In the genomic region with DNA sequence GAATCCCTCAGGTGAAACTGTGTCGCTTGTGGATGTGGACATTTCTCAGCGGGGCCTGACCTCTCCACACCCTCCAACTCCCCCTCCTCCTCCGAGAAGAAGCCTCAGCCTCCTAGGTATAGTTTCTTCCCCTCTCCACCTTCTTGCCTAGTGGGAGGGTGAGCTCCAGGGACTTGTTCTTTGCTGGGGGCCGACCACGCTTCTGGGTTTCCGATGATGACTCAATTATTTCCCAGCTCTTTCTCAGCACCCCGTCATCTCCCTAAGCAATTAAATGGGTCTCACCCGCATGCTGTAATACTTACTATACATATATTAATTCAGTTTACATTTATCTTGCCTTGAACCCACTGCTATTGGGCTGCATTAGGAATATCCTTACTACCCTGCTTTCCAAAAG, we compare ENCODE assay signal across 32 cellular contexts. TPM values are rescaled to one million over a fixed set of nuclear protein-coding genes. Genes with fewer than 3 reads are reported as not detected.
"Had no signal": no experiment of that assay in that cellular context is flagged by ENCODE, and none has a peak within 500 bp of the region (broad histone marks: within the 10 kb centered on the region; RNA-seq: fewer than 3 reads in every experiment).

No MANE protein-coding gene starts in this region.

- H3K27ac Mint-ChIP-seq: activated CD4-positive, alpha-beta T cell treated with anti-CD3 and anti-CD28 coated beads, Interleukin-2, amount 10 ng/mL, durations not matched to agents 7 days and 5 days; activated CD8-positive, alpha-beta T cell treated with anti-CD3 and anti-CD28 coated beads for 36 hours; activated naive CD4-positive, alpha-beta T cell treated with anti-CD3 and anti-CD28 coated beads for 36 hours; activated naive CD4-positive, alpha-beta T cell treated with anti-CD3 and anti-CD28 coated beads, Interleukin-2, amount 50 U/mL, for 24 hours; activated naive CD8-positive, alpha-beta T cell treated with anti-CD3 and anti-CD28 coated beads for 36 hours; activated naive CD8-positive, alpha-beta T cell treated with anti-CD3 and anti-CD28 coated beads, Interleukin-2, amount 50 U/mL, for 24 hours; activated T-helper 1 cell treated with anti-CD3 and anti-CD28 coated beads, Interleukin-12 subunit alpha, Interleukin-12 subunit beta, Interleukin-2, Interleukin-4 antibody, amounts not matched to agents 30 ng/mL and 10 ng/mL and 1 ng/mL, durations not matched to agents 14 hours and 24 hours and 36 hours; activated T-helper 2 cell treated with anti-CD3 and anti-CD28 coated beads, Interferon-gamma antibody, Interleukin-2, Interleukin-4, amounts not matched to agents 10 μg/mL and 5 μg/mL and 100 μg/mL, durations not matched to agents 14 hours and 24 hours and 36 hours; effector memory CD8-positive, alpha-beta T cell; T-helper 1 cell treated with Interleukin-12 subunit alpha and Interleukin-12 subunit beta and Interleukin-4 antibody, amounts not matched to agents 30 μg/mL and 1 μg/mL, for 36 hours had no signal

- DNase-seq: activated CD4-positive, alpha-beta T cell treated with anti-CD3 and anti-CD28 coated beads for 1 hour; activated CD4-positive, alpha-beta T cell treated with anti-CD3 and anti-CD28 coated beads for 4 hours; activated CD4-positive, alpha-beta T cell treated with anti-CD3 and anti-CD28 coated beads, Interleukin-2, amount 10 ng/mL, durations not matched to agents 7 days and 5 days; activated CD4-positive, alpha-beta T cell treated with anti-CD3 and anti-CD28 coated beads, Interleukin-2, amount 50 U/mL, for 4 hours; activated CD8-positive, alpha-beta memory T cell treated with anti-CD3 and anti-CD28 coated beads for 24 hours; activated CD8-positive, alpha-beta T cell treated with anti-CD3 and anti-CD28 coated beads for 36 hours; activated effector memory CD4-positive, alpha-beta T cell treated with anti-CD3 and anti-CD28 coated beads, Interleukin-2, amount 50 U/mL, for 16 hours; activated naive CD4-positive, alpha-beta T cell treated with anti-CD3 and anti-CD28 coated beads for 36 hours; activated naive CD8-positive, alpha-beta T cell treated with anti-CD3 and anti-CD28 coated beads for 36 hours; activated naive CD8-positive, alpha-beta T cell treated with anti-CD3 and anti-CD28 coated beads, Interleukin-2, amount 50 U/mL, for 24 hours; activated T-cell treated with anti-CD3 and anti-CD28 coated beads, Interleukin-2, amount 50 U/mL, for 1 hour; activated T-cell treated with anti-CD3 and anti-CD28 coated beads, Interleukin-2, amount 50 U/mL, for 48 hours; adrenal gland; amygdala; aorta; body of pancreas; cortex of kidney; dermis blood vessel endothelial cell; effector CD4-positive, alpha-beta T cell; effector memory CD8-positive, alpha-beta T cell; erythroblast; foreskin melanocyte; T-helper 9 cell had no signal

- H3K4me1 Mint-ChIP-seq: activated naive CD8-positive, alpha-beta T cell treated with anti-CD3 and anti-CD28 coated beads for 36 hours; activated naive CD8-positive, alpha-beta T cell treated with anti-CD3 and anti-CD28 coated beads, Interleukin-2, amount 50 U/mL, for 24 hours had no signal

- H3K27ac ChIP-seq: adrenal gland, body of pancreas, esophagus muscularis mucosa, gastroesophageal sphincter had no signal

- H3K27me3 Mint-ChIP-seq: activated CD4-positive, alpha-beta T cell treated with anti-CD3 and anti-CD28 coated beads, Interleukin-2, amount 10 ng/mL, durations not matched to agents 7 days and 5 days; activated CD8-positive, alpha-beta T cell treated with anti-CD3 and anti-CD28 coated beads for 36 hours; activated naive CD4-positive, alpha-beta T cell treated with anti-CD3 and anti-CD28 coated beads, Interleukin-2, amount 50 U/mL, for 24 hours; activated naive CD8-positive, alpha-beta T cell treated with anti-CD3 and anti-CD28 coated beads for 36 hours; activated naive CD8-positive, alpha-beta T cell treated with anti-CD3 and anti-CD28 coated beads, Interleukin-2, amount 50 U/mL, for 24 hours; effector memory CD8-positive, alpha-beta T cell had no signal

- H3K9me3 Mint-ChIP-seq: activated CD4-positive, alpha-beta T cell treated with anti-CD3 and anti-CD28 coated beads, Interleukin-2, amount 10 ng/mL, durations not matched to agents 7 days and 5 days; activated CD8-positive, alpha-beta T cell treated with anti-CD3 and anti-CD28 coated beads for 36 hours; activated naive CD4-positive, alpha-beta T cell treated with anti-CD3 and anti-CD28 coated beads for 36 hours; activated naive CD4-positive, alpha-beta T cell treated with anti-CD3 and anti-CD28 coated beads, Interleukin-2, amount 50 U/mL, for 24 hours; activated naive CD8-positive, alpha-beta T cell treated with anti-CD3 and anti-CD28 coated beads for 36 hours; activated naive CD8-positive, alpha-beta T cell treated with anti-CD3 and anti-CD28 coated beads, Interleukin-2, amount 50 U/mL, for 24 hours; activated T-helper 1 cell treated with anti-CD3 and anti-CD28 coated beads, Interleukin-12 subunit alpha, Interleukin-12 subunit beta, Interleukin-2, Interleukin-4 antibody, amounts not matched to agents 30 ng/mL and 10 ng/mL and 1 ng/mL, durations not matched to agents 14 hours and 24 hours and 36 hours; activated T-helper 2 cell treated with anti-CD3 and anti-CD28 coated beads, Interferon-gamma antibody, Interleukin-2, Interleukin-4, amounts not matched to agents 10 μg/mL and 5 μg/mL and 100 μg/mL, durations not matched to agents 14 hours and 24 hours and 36 hours; effector memory CD8-positive, alpha-beta T cell; T-helper 1 cell treated with Interleukin-12 subunit alpha and Interleukin-12 subunit beta and Interleukin-4 antibody, amounts not matched to agents 30 μg/mL and 1 μg/mL, for 36 hours had no signal

- H3K4me1 ChIP-seq: body of pancreas had no signal

- ATAC-seq: activated CD8-positive, alpha-beta T cell treated with anti-CD3 and anti-CD28 coated beads for 36 hours; activated naive CD8-positive, alpha-beta T cell treated with anti-CD3 and anti-CD28 coated beads, Interleukin-2, amount 50 U/mL, for 24 hours; body of pancreas; effector memory CD8-positive, alpha-beta T cell; gastroesophageal sphincter had no signal

- H3K9me3 ChIP-seq: adrenal gland, body of pancreas, esophagus muscularis mucosa, gastroesophageal sphincter had no signal

- H3K27me3 ChIP-seq: adrenal gland, body of pancreas, esophagus muscularis mucosa, gastroesophageal sphincter had no signal

- H3K4me3 ChIP-seq: adrenal gland, body of pancreas, esophagus muscularis mucosa, gastroesophageal sphincter had no signal

- H3K4me3 Mint-ChIP-seq: activated CD4-positive, alpha-beta T cell treated with anti-CD3 and anti-CD28 coated beads, Interleukin-2, amount 10 ng/mL, durations not matched to agents 7 days and 5 days; activated CD8-positive, alpha-beta T cell treated with anti-CD3 and anti-CD28 coated beads for 36 hours; activated naive CD4-positive, alpha-beta T cell treated with anti-CD3 and anti-CD28 coated beads for 36 hours; activated naive CD4-positive, alpha-beta T cell treated with anti-CD3 and anti-CD28 coated beads, Interleukin-2, amount 50 U/mL, for 24 hours; activated naive CD8-positive, alpha-beta T cell treated with anti-CD3 and anti-CD28 coated beads for 36 hours; activated naive CD8-positive, alpha-beta T cell treated with anti-CD3 and anti-CD28 coated beads, Interleukin-2, amount 50 U/mL, for 24 hours; activated T-helper 1 cell treated with anti-CD3 and anti-CD28 coated beads, Interleukin-12 subunit alpha, Interleukin-12 subunit beta, Interleukin-2, Interleukin-4 antibody, amounts not matched to agents 30 ng/mL and 10 ng/mL and 1 ng/mL, durations not matched to agents 14 hours and 24 hours and 36 hours; effector memory CD8-positive, alpha-beta T cell; T-helper 1 cell treated with Interleukin-12 subunit alpha and Interleukin-12 subunit beta and Interleukin-4 antibody, amounts not matched to agents 30 μg/mL and 1 μg/mL, for 36 hours had no signal

RNA-seq across cellular contexts. Expression of a gene that starts 21.0 kb away (rescaled TPM):
- total RNA-seq: activated CD4-positive, alpha-beta T cell treated with anti-CD3 and anti-CD28 coated beads, Interleukin-2, amount 10 ng/mL, durations not matched to agents 7 days and 5 days; activated T-helper 2 cell treated with anti-CD3 and anti-CD28 coated beads, Interferon-gamma antibody, Interleukin-2, Interleukin-4, amounts not matched to agents 10 μg/mL and 5 μg/mL and 100 μg/mL, durations not matched to agents 14 hours and 24 hours and 36 hours; aorta; chondrocyte; dermis blood vessel endothelial cell; glomerular endothelial cell; T-helper 2 cell treated with Interferon-gamma antibody and Interleukin-4, amounts not matched to agents 100 ng/mL and 5 ng/mL, for 36 hours had no signal
